ENCODE assay signal across 19 cellular contexts in genomic region chr16:52649870-52650269, GRCh38.
"Had no signal": no experiment of that assay in that cellular context is flagged by ENCODE, and none has a peak within 500 bp of the region (broad histone marks: within the 10 kb centered on the region; RNA-seq: fewer than 3 reads in every experiment).

No MANE protein-coding gene starts in this region.

- H3K27me3 ChIP-seq: esophagus squamous epithelium, gastrocnemius medialis, heart right ventricle, left lung had no signal

- H3K9me3 ChIP-seq: esophagus squamous epithelium, gastrocnemius medialis, heart right ventricle, left lung, lower lobe of right lung, mucosa of descending colon had no signal

- DNase-seq: dermis blood vessel endothelial cell; dorsolateral prefrontal cortex; effector CD4-positive, alpha-beta T cell; effector memory CD4-positive, alpha-beta T cell; esophagus squamous epithelium; foreskin fibroblast; foreskin melanocyte; gastrocnemius medialis; glutamatergic neuron; head of caudate nucleus; heart right ventricle; left cardiac atrium; left lung; left ventricle myocardium superior; lower lobe of right lung; mesenchymal stem cell; mucosa of descending colon; naive B cell had no signal

- H3K36me3 ChIP-seq: esophagus squamous epithelium, gastrocnemius medialis, heart right ventricle, left lung, lower lobe of right lung had no signal

- H3K4me1 ChIP-seq: esophagus squamous epithelium, gastrocnemius medialis, heart right ventricle, left lung, lower lobe of right lung had no signal

- H3K4me3 ChIP-seq: coronary artery, dorsolateral prefrontal cortex, esophagus squamous epithelium, gastrocnemius medialis, heart right ventricle, left lung, lower lobe of right lung, mucosa of descending colon had no signal

- ATAC-seq: gastrocnemius medialis, heart right ventricle, left cardiac atrium, left lung, left ventricle myocardium superior, lower lobe of right lung, mucosa of descending colon had no signal

- H3K27ac ChIP-seq: coronary artery, dorsolateral prefrontal cortex, esophagus squamous epithelium, gastrocnemius medialis, heart right ventricle, left lung, lower lobe of right lung had no signal
